In the genomic region with DNA sequence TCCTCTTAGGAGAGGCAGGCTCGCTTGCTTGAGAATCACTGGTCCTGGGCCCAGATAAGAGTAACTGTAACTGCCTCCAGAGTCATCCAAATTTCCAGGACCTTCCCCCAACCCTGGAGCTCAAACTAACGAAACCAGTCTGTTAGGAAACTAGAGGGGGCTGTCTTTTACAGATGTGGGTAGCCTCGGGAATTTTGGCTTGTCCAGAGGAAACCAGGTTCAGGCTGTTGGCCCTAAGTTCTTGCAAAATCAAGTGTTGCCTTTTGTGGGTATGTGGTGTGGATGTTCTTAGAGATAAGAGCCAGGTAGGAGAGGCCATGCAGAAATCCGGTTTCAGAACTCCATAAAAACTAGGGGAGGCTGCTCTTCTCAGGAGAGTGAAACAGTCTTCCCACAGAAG, we compare ENCODE assay signal across 12 cellular contexts.
"Had no signal": no experiment of that assay in that cellular context is flagged by ENCODE, and none has a peak within 500 bp of the region (broad histone marks: within the 10 kb centered on the region; RNA-seq: fewer than 3 reads in every experiment).

No MANE protein-coding gene starts in this region.

- ATAC-seq: T-cell had no signal

- H3K9me3 Mint-ChIP-seq: activated naive CD4-positive, alpha-beta T cell treated with anti-CD3 and anti-CD28 coated beads, Interleukin-2, amount 10 ng/mL, durations not matched to agents 7 days and 5 days; activated T-helper 2 cell treated with anti-CD3 and anti-CD28 coated beads, Interferon-gamma antibody, Interleukin-2, Interleukin-4, amounts not matched to agents 10 μg/mL and 5 μg/mL and 100 μg/mL, durations not matched to agents 14 hours and 24 hours and 36 hours; endodermal cell; neural crest cell; T-cell had no signal

- H3K4me2 ChIP-seq: SK-N-SH had no signal

- H3K9ac ChIP-seq: SK-N-SH had no signal

- H3K36me3 ChIP-seq: cardiac muscle cell, sigmoid colon, spleen, WERI-Rb-1 had no signal

- H3K27ac ChIP-seq: cardiac muscle cell, sigmoid colon, spleen, WERI-Rb-1 had no signal

- H3K27ac Mint-ChIP-seq: activated naive CD4-positive, alpha-beta T cell treated with anti-CD3 and anti-CD28 coated beads, Interleukin-2, amount 10 ng/mL, durations not matched to agents 7 days and 5 days; activated T-helper 2 cell treated with anti-CD3 and anti-CD28 coated beads, Interferon-gamma antibody, Interleukin-2, Interleukin-4, amounts not matched to agents 10 μg/mL and 5 μg/mL and 100 μg/mL, durations not matched to agents 14 hours and 24 hours and 36 hours; endodermal cell; T-cell had no signal

- H3K27me3 ChIP-seq: sigmoid colon had no signal

- H3K4me1 ChIP-seq: spleen had no signal

- H3K9me3 ChIP-seq: sigmoid colon, SK-N-SH, spleen had no signal

- H3K4me3 ChIP-seq: cardiac muscle cell, dorsolateral prefrontal cortex, sigmoid colon, spleen had no signal

- H3K4me3 Mint-ChIP-seq: activated naive CD4-positive, alpha-beta T cell treated with anti-CD3 and anti-CD28 coated beads, Interleukin-2, amount 10 ng/mL, durations not matched to agents 7 days and 5 days; endodermal cell; neural crest cell; T-cell had no signal

- H3K36me3 Mint-ChIP-seq: T-cell had no signal

- DNase-seq: activated CD4-positive, alpha-beta T cell treated with anti-CD3 and anti-CD28 coated beads, Interleukin-2, amount 50 U/mL, for 48 hours; activated naive CD4-positive, alpha-beta T cell treated with anti-CD3 and anti-CD28 coated beads, Interleukin-2, amount 10 ng/mL, durations not matched to agents 7 days and 5 days; dorsolateral prefrontal cortex; endodermal cell; sigmoid colon; SK-N-SH; spleen; T-cell; WERI-Rb-1 had no signal
